8 cellular contexts compared by ENCODE assay signal in the genomic region with DNA sequence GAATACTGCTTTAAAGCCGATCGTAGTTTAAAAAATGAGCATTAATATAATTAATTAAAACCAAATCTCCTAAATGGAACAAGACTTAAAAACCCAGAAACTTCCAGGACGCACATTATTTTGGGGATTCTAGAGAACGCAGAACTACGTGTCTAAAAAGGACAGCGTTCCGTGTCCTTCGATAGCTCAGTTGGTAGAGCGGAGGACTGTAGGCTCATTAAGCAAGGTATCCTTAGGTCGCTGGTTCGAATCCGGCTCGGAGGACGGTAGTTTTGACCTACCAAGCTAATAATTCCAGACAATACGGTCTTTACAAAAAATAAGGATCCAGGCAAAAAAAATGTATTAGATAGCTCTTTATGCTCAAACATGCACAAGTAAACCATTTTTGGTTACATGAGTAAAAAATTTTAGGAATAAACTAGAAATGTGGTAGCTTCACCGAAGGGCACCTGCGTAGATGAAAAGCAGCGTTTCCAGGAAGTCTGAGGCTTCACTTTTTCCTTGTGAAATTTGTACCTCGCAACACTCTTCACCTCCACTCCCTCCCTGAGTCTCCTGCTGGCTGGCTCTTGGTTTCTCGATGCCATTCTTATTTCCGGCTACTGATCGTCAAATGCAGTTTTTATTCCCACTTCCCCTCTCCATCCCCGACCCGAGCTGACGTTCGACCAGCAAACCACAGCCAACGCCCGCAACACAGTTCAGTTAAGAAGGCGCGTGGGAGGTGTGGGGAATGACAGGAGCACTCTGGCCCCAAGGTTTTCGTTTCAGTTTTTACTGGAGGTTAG. TPM values are rescaled to one million over a fixed set of nuclear protein-coding genes. Genes with fewer than 3 reads are reported as not detected.
DNase-seq lines count a peak whose midpoint lies in the region; ATAC-seq, FAIRE-seq and TF ChIP-seq lines count a peak whose summit lies in the region.

No MANE protein-coding gene starts in this region.

- dilution Hi-C loops in mammary epithelial cell (cut with HindIII; ENCODE audit: low sequenced_read_pairs) = no loop called here

- TF ChIP-seq POLR2A in A549 (IDR thresholded peaks at IDR 0.05; ENCODE audit: low read length) (no peak), GM18505 (IDR thresholded peaks at IDR 0.05; ENCODE audit: borderline replicate concordance, extremely low read depth, insufficient read depth, insufficient read length) (no peak)

- peak in 1 of 2 experiments; percentile 87 for DNase-seq in A549 (ENCODE audit: low read depth in 1 of 2, low spot score in 1 of 2)
- DNase-seq in HK-2 (ENCODE audit: unreplicated experiment) = peak; percentile 76
- peak; percentile 35 for DNase-seq in T-helper 22 cell (ENCODE audit: low read depth)
- DNase-seq in mammary epithelial cell = peak; percentile 78
- peak; percentile 73 for DNase-seq in left kidney (ENCODE audit: low read depth, low spot score)
- DNase-seq in stimulated activated CD4-positive, alpha-beta T cell treated with anti-CD3 and anti-CD28 coated beads, TNF-alpha, amount 100 ng/mL, for 48 hours (ENCODE audit: low read depth in 3 of 3) = peak in 2 of 3 donors; percentile 66 to 67

- H4K20me1 ChIP-seq in mammary epithelial cell (ENCODE audit: insufficient read depth, low read length) = no peaks in the 10 kb centered on the region

- H3K4me2 ChIP-seq in A549 = peak overlapping the region; percentile 80
- H3K4me2 ChIP-seq in mammary epithelial cell (ENCODE audit: insufficient read depth, low read depth, low read length) = peak overlapping the region; percentile 78

- H3K9me3 ChIP-seq in A549 (no peaks in the 10 kb centered on the region; the same call in 2 of the 3 replicates), mammary epithelial cell (replicated peaks; ENCODE audit: insufficient read depth, low read length) (no peaks in the 10 kb centered on the region)

- H3K79me2 ChIP-seq in mammary epithelial cell (ENCODE audit: insufficient read depth, low read length) = no peaks in the 10 kb centered on the region

- H3K9ac ChIP-seq in mammary epithelial cell (ENCODE audit: insufficient read depth, low read length) = no peak overlapping the region

- TF ChIP-seq RAD21 in A549 (conservative IDR thresholded peaks at IDR 0.05 in 1 of 2, IDR thresholded peaks at IDR 0.05 in 1 of 2) = no peak

- H3K27ac ChIP-seq in A549 (peak overlapping the region; percentile 39 to 74; a peak in 5 of 6 replicates), mammary epithelial cell (ENCODE audit: insufficient read depth, low read depth, low read length) (no peak overlapping the region)

- H3K4me3 ChIP-seq in A549 = peak overlapping the region; percentile 51
- H3K4me3 ChIP-seq in mammary epithelial cell (replicated peaks in 1 of 3; ENCODE audit: insufficient read depth in 1 of 3, low read depth in 2 of 3, low read length in 3 of 3) = peak overlapping the region; percentile 51 to 52 (median 51)

- TF ChIP-seq CTCF in A549 (IDR thresholded peaks at IDR 0.05) (no peak), mammary epithelial cell (conservative IDR thresholded peaks at IDR 0.05 in 1 of 2, IDR thresholded peaks at IDR 0.05 in 1 of 2; ENCODE audit: extremely low read depth in 1 of 2, insufficient read depth in 1 of 2, low read depth in 1 of 2, low read length in 2 of 2) (no peak)

- no peaks in the 10 kb centered on the region for H3K27me3 ChIP-seq in mammary epithelial cell (ENCODE audit: insufficient read depth, low read length)

- H3K4me1 ChIP-seq in A549 (no peaks in the 10 kb centered on the region), mammary epithelial cell (ENCODE audit: insufficient read depth, low read length) (peaks cover 5% of the 10 kb centered on the region)

- under 1% methylated on average over 31 of the region's 31 CpGs for WGBS in A549 (ENCODE audit: missing lambda C conversion rate)
- under 1% methylated on average over 25 of the region's 31 CpGs for whole genome bisulfite sequencing in mammary epithelial cell (ENCODE audit: low coverage, missing lambda C conversion rate)

- peak overlapping the region; percentile 89 for H2AFZ ChIP-seq in mammary epithelial cell (ENCODE audit: low read depth, low read length)

- ATAC-seq in A549 = peak; percentile 62 to 67
- ATAC-seq in GM18505 (IDR thresholded peaks at IDR 0.05; ENCODE audit: unreplicated experiment) = no peak
- no peak for ATAC-seq in GM21528 (IDR thresholded peaks at IDR 0.05; ENCODE audit: low FRiP score, unreplicated experiment)

- H3K36me3 ChIP-seq in mammary epithelial cell (ENCODE audit: insufficient read depth, low read length) = no peaks in the 10 kb centered on the region

- in situ Hi-C loops in mammary epithelial cell (cut with MboI; ENCODE audit: low sequenced_read_pairs in 2 of 2) = loop anchor here in 1 of 2 donors (10.0 kb wide), 1 partner anchor 242 kb away; no protein-coding TSS in a partner anchor

- intact Hi-C loops in mammary epithelial cell (cut with micrococcal nuclease) = loop anchor here (1.0 to 10.0 kb wide), 2 partner anchors 18 to 1108 kb away; no protein-coding TSS in a partner anchor

- TF ChIP-seq EP300 in A549 (IDR thresholded peaks at IDR 0.05) = no peak

- CTCF ChIA-PET in A549 (lab: Yijun Ruan, JAX) (interaction anchor here (0.5 to 9.4 kb wide), 3 partner anchors 16 to 418 kb away, joined by 3 to 124 read pairs (median 7); no protein-coding TSS in a partner anchor), mammary epithelial cell (lab: Charles Lee; ENCODE audit: low non-redundant PET) (interaction anchor here (1.0 kb wide), 1 partner anchor 18 kb away, joined by 8 read pairs; no protein-coding TSS in a partner anchor)

- FAIRE-seq in A549 (lab: Jason Lieb, UNC) = no peak

- no TSS peak for BruUV-seq in mammary epithelial cell (replicated peaks; lab: Mats Ljungman, UMichigan)

- POLR2A ChIA-PET in A549 (lab: Yijun Ruan, JAX) = interaction anchor here (1.0 to 2.2 kb wide), 5 partner anchors 15 to 39 kb away, joined by 3 to 8 read pairs (median 4); a partner anchor contains a TSS

TF ChIP-seq in A549, 52 proteins besides CTCF, POLR2A, EP300 and RAD21:
- TF ChIP-seq HOXB5 (CRISPR knock-in tag; IDR thresholded peaks at IDR 0.05) (no peak), MYC (IDR thresholded peaks at IDR 0.05; ENCODE audit: borderline replicate concordance, low read length) (no peak), SREBF2 (IDR thresholded peaks at IDR 0.05) (peak; percentile 61), CEBPB (IDR thresholded peaks at IDR 0.05) (peak in 1 of 2 experiments; percentile 36; a peak in 1 of 4 replicates)

RNA-seq across cellular contexts. Expression of a gene that starts 19.6 kb away (rescaled TPM):
- 10.6 and 11.9 TPM in 2 replicates for polyA plus RNA-seq in A549 (2011; rRNA removed)
- 14.0 and 18.5 TPM in 2 replicates for polyA plus RNA-seq in A549 (2012; cell fraction: cytosol; rRNA removed)
- 12.6 and 12.9 TPM in 2 replicates for polyA plus RNA-seq in A549 (2012; cell fraction: nucleus; rRNA removed)
- 10.6 to 11.5 TPM (median 11.1 TPM) in 3 replicates for polyA plus RNA-seq in A549 (2017; fragmentation: RNase III; extraction: RNeasy Plus Mini Kit Qiagen cat#74134 plus additional on column Dnase treatment)
- polyA minus RNA-seq in A549 (2011; rRNA and poly(A)+ RNA removed) = 8.2 and 10.0 TPM in 2 replicates
- 10 to 100 TPM; 14.2 to 15.9 TPM for total RNA-seq in mammary epithelial cell
- polyA plus RNA-seq in mammary epithelial cell = 18.8 TPM
- polyA minus RNA-seq in mammary epithelial cell = 12.5 TPM

RNA-seq across cellular contexts. Expression of a gene that starts 39.0 kb away (rescaled TPM):
- polyA plus RNA-seq in A549 (2011; rRNA removed) (59.0 and 62.9 TPM in 2 replicates), A549 (2017; fragmentation: RNase III; extraction: RNeasy Plus Mini Kit Qiagen cat#74134 plus additional on column Dnase treatment) (52.8 to 55.0 TPM (median 53.0 TPM) in 3 replicates), mammary epithelial cell (50.2 TPM)
- polyA plus RNA-seq in A549 (2012; cell fraction: cytosol; rRNA removed) = 28.7 and 30.1 TPM in 2 replicates
- 10.3 and 11.7 TPM in 2 replicates for polyA plus RNA-seq in A549 (2012; cell fraction: nucleus; rRNA removed)
- 15.7 and 16.9 TPM in 2 replicates for polyA minus RNA-seq in A549 (2011; rRNA and poly(A)+ RNA removed)
- 10 to 100 TPM; 74.6 to 81.5 TPM for total RNA-seq in mammary epithelial cell
- 38.5 TPM for polyA minus RNA-seq in mammary epithelial cell

Comparison
In these comparisons a context has a peak if more than half of its experiments do, and no peak if none do; other contexts are left out.
1. ATAC-seq: peak in A549 (2 of 2); none in GM18505 (single experiment) and GM21528 (single experiment).